In genomic region chr5:175381116-175381515, GRCh38 we compare ENCODE assay signal across 1 cellular context.
TF ChIP-seq lines count a peak whose summit lies in the region.

No MANE protein-coding gene starts in this region.

TF ChIP-seq in A549, 52 proteins besides CTCF, POLR2A, EP300 and RAD21 (continued from another document):
- TF ChIP-seq POLR2AphosphoS2 (conservative IDR thresholded peaks at IDR 0.05; ENCODE audit: low read length) (no peak), ELK1 (IDR thresholded peaks at IDR 0.05; ENCODE audit: low read depth, low read length) (no peak)
TF ChIP-seq in A549: peak in this region for 0.
